In the genomic region with DNA sequence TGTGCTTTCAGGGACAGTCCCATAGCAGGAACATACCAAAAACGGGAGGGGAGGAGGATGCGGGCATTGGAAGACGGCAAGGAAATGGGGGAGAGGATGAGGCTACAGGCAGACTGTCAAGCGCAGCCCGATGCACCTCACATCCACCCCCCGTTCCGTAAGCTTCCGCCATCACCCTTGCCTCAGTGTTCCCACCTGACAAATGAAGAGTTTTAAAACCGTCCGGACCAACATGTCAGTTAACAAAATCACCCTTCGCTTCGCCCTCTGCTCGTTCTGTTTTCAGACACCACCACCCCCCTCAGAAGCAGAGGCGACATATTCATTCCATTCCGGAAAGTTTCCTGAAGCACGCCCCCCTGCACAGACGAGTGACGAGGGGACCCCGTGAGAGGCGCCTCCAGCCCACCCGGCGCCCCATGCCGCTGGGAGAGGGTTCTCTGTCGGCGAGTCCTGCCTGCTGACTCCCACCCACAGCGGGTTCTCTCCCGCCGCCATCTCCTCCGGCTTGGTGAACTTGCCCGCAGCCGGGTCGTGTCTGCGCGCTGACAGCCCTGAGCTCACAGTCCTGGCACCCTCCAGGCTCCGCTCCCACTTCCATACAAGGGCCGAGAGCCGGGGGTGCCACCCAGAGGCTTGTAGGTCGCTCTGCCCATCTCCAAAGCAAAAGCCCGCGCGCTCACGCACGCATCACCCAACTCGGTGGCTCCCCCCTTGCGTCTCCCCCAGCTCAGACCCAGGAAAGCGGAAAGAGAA, we compare ENCODE assay signal across 8 cellular contexts. TPM values are rescaled to one million over a fixed set of nuclear protein-coding genes. Genes with fewer than 3 reads are reported as not detected.
DNase-seq lines count a peak whose midpoint lies in the region; ATAC-seq and TF ChIP-seq lines count a peak whose summit lies in the region.

No MANE protein-coding gene starts in this region.

- no CpG with 5 or more reads among the region's 46 CpGs for WGBS in neuronal stem cell (ENCODE audit: extremely low coverage in 2 of 2, insufficient read length in 2 of 2, insufficient replicate concordance in 1 of 2), 2 donors

- POLR2A ChIA-PET in CD4-positive, alpha-beta memory T cell (lab: Charles Lee; ENCODE audit: partially characterized antibody): interaction anchor here (1.6 to 8.2 kb wide), 4 partner anchors 9 to 82 kb away, joined by 3 to 100 read pairs (median 24); no protein-coding TSS in a partner anchor
- POLR2A ChIA-PET in OCI-LY7 (lab: Charles Lee): no interaction called here

- no peak overlapping the region for H3K27ac ChIP-seq in CD4-positive, alpha-beta memory T cell (ENCODE audit: low read depth, low read length)
- H3K27ac ChIP-seq in dorsolateral prefrontal cortex: peak overlapping the region in 52 of 59 donors; percentile 18 to 97 (median 77)
- H3K27ac ChIP-seq in neuronal stem cell (replicated peaks; ENCODE audit: low read length): no peak overlapping the region
- no peak overlapping the region for H3K27ac ChIP-seq in OCI-LY7 (ENCODE audit: low read depth, low read length, poor library complexity, severe bottlenecking)

- H3K4me2 ChIP-seq in neuronal stem cell (ENCODE audit: insufficient read depth, low read length, poor library complexity, severe bottlenecking): peak overlapping the region; percentile 86
- H3K4me2 ChIP-seq in OCI-LY7 (ENCODE audit: low read length): no peak overlapping the region

- no peak overlapping the region for H4K8ac ChIP-seq in neuronal stem cell (ENCODE audit: low read depth, low read length)

- intact Hi-C loops in CD4-positive, alpha-beta memory T cell (cut with micrococcal nuclease): no loop called here
- intact Hi-C loops in dorsolateral prefrontal cortex (cut with DNase I): no loop called here
- intact Hi-C loops in OCI-LY7 (cut with micrococcal nuclease; ENCODE audit: unreplicated experiment): no loop called here

- H2AFZ ChIP-seq in neuronal stem cell (ENCODE audit: low read length): peak overlapping the region; percentile 19
- H2AFZ ChIP-seq in OCI-LY7 (ENCODE audit: low read length): no peak overlapping the region

- H3K27ac Mint-ChIP-seq in CD4-positive, alpha-beta memory T cell: peak overlapping the region; percentile 16 to 92 (median 82)
- H3K27ac Mint-ChIP-seq in T-helper 17 cell: peak overlapping the region; percentile 16

- no peak overlapping the region for H2BK120ac ChIP-seq in neuronal stem cell (ENCODE audit: low read depth, low read length)

- peaks cover 0 to 7% of the 10 kb centered on the region in 2 donors for H3K36me3 Mint-ChIP-seq in CD4-positive, alpha-beta memory T cell
- no peaks in the 10 kb centered on the region for H3K36me3 Mint-ChIP-seq in T-helper 17 cell (ENCODE audit: low read depth)

- peaks cover 5% of the 10 kb centered on the region for H3K27me3 ChIP-seq in CD4-positive, alpha-beta memory T cell (ENCODE audit: insufficient read depth, low read length)
- peaks cover 0 to 40% (median 3%) of the 10 kb centered on the region in 45 donors for H3K27me3 ChIP-seq in dorsolateral prefrontal cortex
- H3K27me3 ChIP-seq in neuronal stem cell (ENCODE audit: control insufficient read depth in 3 of 3, insufficient read depth in 3 of 3, low read depth in 1 of 3, low read length in 3 of 3): peaks cover 7 to 52% (median 21%) of the 10 kb centered on the region in 3 experiments

- H3K4ac ChIP-seq in neuronal stem cell (ENCODE audit: low read length): no peak overlapping the region

- H3K9me3 ChIP-seq in CD4-positive, alpha-beta memory T cell (ENCODE audit: control insufficient read depth in 1 of 2, low read length in 2 of 2): no peaks in the 10 kb centered on the region
- H3K9me3 ChIP-seq in T-helper 17 cell (ENCODE audit: control insufficient read depth, low read length, poor library complexity, severe bottlenecking) (no peaks in the 10 kb centered on the region), neuronal stem cell (replicated peaks in 1 of 2; ENCODE audit: control insufficient read depth in 2 of 2, insufficient read depth in 1 of 2, low read depth in 1 of 2, low read length in 2 of 2) (peaks cover 0 to 1% of the 10 kb centered on the region in 2 donors), OCI-LY7 (ENCODE audit: low read length) (no peaks in the 10 kb centered on the region)

- peaks cover 38% of the 10 kb centered on the region for H3K4me1 ChIP-seq in CD4-positive, alpha-beta memory T cell (ENCODE audit: insufficient read depth, low read length)
- H3K4me1 ChIP-seq in neuronal stem cell (ENCODE audit: control insufficient read depth in 2 of 2, insufficient read depth in 1 of 2, low read depth in 1 of 2, low read length in 2 of 2) (peaks cover 37% of the 10 kb centered on the region in 2 donors), OCI-LY7 (ENCODE audit: insufficient read depth, low read length, poor library complexity, severe bottlenecking) (no peaks in the 10 kb centered on the region)

- H4K20me1 ChIP-seq in OCI-LY7 (ENCODE audit: insufficient read depth, low read length): no peaks in the 10 kb centered on the region

- BruUV-seq in OCI-LY7 (replicated peaks; lab: Mats Ljungman, UMichigan): no TSS peak

- H3K4me3 ChIP-seq in CD4-positive, alpha-beta memory T cell (ENCODE audit: low read length in 2 of 2): peak overlapping the region; percentile 21 to 36
- H3K4me3 ChIP-seq in dorsolateral prefrontal cortex: peak overlapping the region; percentile 47 to 82 (median 71)
- H3K4me3 ChIP-seq in neuronal stem cell (ENCODE audit: low read length in 2 of 2): peak overlapping the region; percentile 69 to 84
- no peak overlapping the region for H3K4me3 ChIP-seq in OCI-LY7 (ENCODE audit: low read depth, low read length, poor library complexity, severe bottlenecking)

- H2BK12ac ChIP-seq in neuronal stem cell (ENCODE audit: low read length): no peak overlapping the region

- CTCF ChIA-PET in CD4-positive, alpha-beta memory T cell (lab: Charles Lee; ENCODE audit: partially characterized antibody): interaction anchor here (1.4 to 6.6 kb wide), 3 partner anchors 8 to 72 kb away, joined by 4 to 29 read pairs (median 13); no protein-coding TSS in a partner anchor
- CTCF ChIA-PET in OCI-LY7 (lab: Charles Lee; ENCODE audit: unreplicated experiment): no interaction called here

- H3K9me2 ChIP-seq in OCI-LY7 (ENCODE audit: insufficient read depth, low read length): no peaks in the 10 kb centered on the region

- peaks cover 7 to 10% of the 10 kb centered on the region in 2 donors for H3K27me3 Mint-ChIP-seq in CD4-positive, alpha-beta memory T cell
- peaks cover 14% of the 10 kb centered on the region for H3K27me3 Mint-ChIP-seq in T-helper 17 cell

- TF ChIP-seq CTCF in dorsolateral prefrontal cortex (IDR thresholded peaks at IDR 0.05 in 54 of 56, conservative IDR thresholded peaks at IDR 0.05 in 2 of 56; ENCODE audit: low read depth in 1 of 56, partially characterized antibody in 56 of 56) (no peak), OCI-LY7 (conservative IDR thresholded peaks at IDR 0.05; ENCODE audit: low read length) (no peak)

- H3K9me3 Mint-ChIP-seq in CD4-positive, alpha-beta memory T cell: no peaks in the 10 kb centered on the region

- peak overlapping the region; percentile 78 for H3K9ac ChIP-seq in neuronal stem cell (ENCODE audit: low read depth, low read length, poor library complexity)

- no peaks in the 10 kb centered on the region for H3K79me2 ChIP-seq in OCI-LY7 (ENCODE audit: insufficient read depth, low read depth, low read length)

- DNase-seq in CD4-positive, alpha-beta memory T cell: peak in 3 of 5 donors; percentile 22 to 56 (median 38)
- DNase-seq in T-helper 17 cell (peak in 1 of 3 donors; percentile 25), dorsolateral prefrontal cortex (peak in 6 of 10 donors; percentile 60 to 76 (median 65)), neuronal stem cell (ENCODE audit: low spot score) (no peak), OCI-LY7 (ENCODE audit: low spot score) (no peak), HK-2 (ENCODE audit: unreplicated experiment) (no peak), SIG-M5 treated with dmso at 0.1 percent for 504 hours (lab: John Stamatoyannopoulos, UW; ENCODE audit: unreplicated experiment) (no peak)

- no peak overlapping the region for H3K14ac ChIP-seq in neuronal stem cell (ENCODE audit: low read length)

- peaks cover 24 to 48% (median 40%) of the 10 kb centered on the region in 4 donors for H3K4me1 Mint-ChIP-seq in CD4-positive, alpha-beta memory T cell
- peaks cover 28% of the 10 kb centered on the region for H3K4me1 Mint-ChIP-seq in T-helper 17 cell

- H3K18ac ChIP-seq in neuronal stem cell (ENCODE audit: low read length): no peak overlapping the region

- peak overlapping the region; percentile 89 to 94 (median 91) for H3K4me3 Mint-ChIP-seq in CD4-positive, alpha-beta memory T cell
- peak overlapping the region; percentile 89 for H3K4me3 Mint-ChIP-seq in T-helper 17 cell

- H2AK5ac ChIP-seq in neuronal stem cell (ENCODE audit: low read depth, low read length): no peak overlapping the region

- ATAC-seq in T-helper 17 cell (no peak), HG03196 (IDR thresholded peaks at IDR 0.05; ENCODE audit: unreplicated experiment) (no peak)

- H2BK5ac ChIP-seq in neuronal stem cell (ENCODE audit: low read length): no peak overlapping the region

- H3K79me1 ChIP-seq in neuronal stem cell (ENCODE audit: low read depth, low read length): peaks cover 6% of the 10 kb centered on the region

- H2BK15ac ChIP-seq in neuronal stem cell (ENCODE audit: low read length): no peak overlapping the region

- no peaks in the 10 kb centered on the region for H3K36me3 ChIP-seq in CD4-positive, alpha-beta memory T cell (ENCODE audit: insufficient read depth, low read length)
- H3K36me3 ChIP-seq in neuronal stem cell (replicated peaks in 1 of 2; ENCODE audit: control insufficient read depth in 2 of 2, insufficient read depth in 2 of 2, low read length in 2 of 2) (no peaks in the 10 kb centered on the region), OCI-LY7 (ENCODE audit: insufficient read depth, low read length) (no peaks in the 10 kb centered on the region)

- no peak overlapping the region for H4K91ac ChIP-seq in neuronal stem cell (ENCODE audit: low read depth, low read length, poor library complexity)

- H3K23ac ChIP-seq in neuronal stem cell (ENCODE audit: low read depth, low read length, poor library complexity): no peak overlapping the region

RNA-seq across cellular contexts. Expression of gene IGSF9B, which starts 1.5 kb away (rescaled TPM):
- total RNA-seq in CD4-positive, alpha-beta memory T cell: 10 to 100 TPM; 36.0 to 38.6 TPM
- 1 to 10 TPM in 1 of 2 donors, under 1 TPM in 1; 0.59 to 2.5 TPM for polyA plus RNA-seq in CD4-positive, alpha-beta memory T cell
- 10 to 100 TPM; 43.8 to 52.9 TPM for total RNA-seq in T-helper 17 cell
- total RNA-seq in dorsolateral prefrontal cortex: 100 to 1,000 TPM in 25 of 120 experiments, 10 to 100 TPM in 95; 29.3 to 315 (median 85.3) TPM
- polyA plus RNA-seq in neuronal stem cell (2013, experiment 1 of 2): 3.9 TPM
- polyA plus RNA-seq in neuronal stem cell (2013, experiment 2 of 2): 3.8 TPM
- 0.36 and 0.95 TPM in 2 replicates for total RNA-seq in OCI-LY7 (2014; rRNA removed; shearing (Covaris generic))
- total RNA-seq in OCI-LY7 (2022): 2.8 and 3.4 TPM in 2 replicates

Comparison
In these comparisons a context has a peak if more than half of its experiments do, and no peak if none do; other contexts are left out.
1. DNase-seq: peak in CD4-positive, alpha-beta memory T cell (3 of 5) and dorsolateral prefrontal cortex (6 of 10); none in neuronal stem cell (single experiment), OCI-LY7 (single experiment), HK-2 (single experiment) and SIG-M5 treated with dmso at 0.1 percent for 504 hours (single experiment).
2. H3K27ac ChIP-seq: peak in dorsolateral prefrontal cortex (52 of 59); none in CD4-positive, alpha-beta memory T cell (single experiment), neuronal stem cell (single experiment) and OCI-LY7 (single experiment).
3. RNA of gene IGSF9B, which starts 1.5 kb away (total RNA-seq): 29.3 to 315 TPM in dorsolateral prefrontal cortex, 43.8 to 52.9 TPM in T-helper 17 cell and 36.0 to 38.6 TPM in CD4-positive, alpha-beta memory T cell; 0.36 to 3.4 TPM in OCI-LY7; every median in the first group is over 4 times any median in the second.